1 cellular context compared by ENCODE assay signal in genomic region chr11:74001822-74002286, GRCh38.
TF ChIP-seq lines count a peak whose summit lies in the region.

No MANE protein-coding gene starts in this region.

TF ChIP-seq in K562, 482 proteins besides CTCF, POLR2A, EP300 and RAD21:
- no peak for TF ChIP-seq HMGXB4 (CRISPR knock-in tag; IDR thresholded peaks at IDR 0.05)
- peak; percentile 30; the same call in 1 of the 2 replicates for TF ChIP-seq NFIC (IDR thresholded peaks at IDR 0.05)
TF ChIP-seq in K562: peak in this region for 1.
